In genomic region chr2:134988994-134989605, GRCh38 we compare ENCODE assay signal across 8 cellular contexts. TPM values are rescaled to one million over a fixed set of nuclear protein-coding genes. Genes with fewer than 3 reads are reported as not detected.
A peak's percentile ranks its signal among the peaks of the same experiment; 100 is the strongest.
DNase-seq lines count a peak whose midpoint lies in the region; ATAC-seq and TF ChIP-seq lines count a peak whose summit lies in the region.

No MANE protein-coding gene starts in this region.

- no peak overlapping the region for H3K27ac ChIP-seq in ovary

- peak; percentile 28 for ATAC-seq in left ventricle myocardium superior
- no peak for ATAC-seq in HG03039 (IDR thresholded peaks at IDR 0.05; ENCODE audit: unreplicated experiment)

- TF ChIP-seq POLR2A in ovary (IDR thresholded peaks at IDR 0.05), result no peak

- no peaks in the 10 kb centered on the region for H3K36me3 ChIP-seq in ovary

- no peaks in the 10 kb centered on the region for H3K4me1 ChIP-seq in ovary (ENCODE audit: insufficient read depth)

- no peak for TF ChIP-seq EP300 in ovary (IDR thresholded peaks at IDR 0.05)

- WGBS in ovary, 3 donors, result 12 to 16% (median 13%) methylated on average over 3 of the region's 3 CpGs

- DNase-seq in DMS 273 treated with DMSO at 0.1 percent for 48 hours (lab: John Stamatoyannopoulos, UW), result peak; percentile 44
- peak; percentile 88 to 92 for DNase-seq in Kasumi-1 (lab: John Stamatoyannopoulos, UW)
- DNase-seq in SW480 (ENCODE audit: low spot score), result peak; percentile 71
- DNase-seq in left ventricle myocardium superior, result no peak
- no peak for DNase-seq in hypothalamus (lab: John Stamatoyannopoulos, UW)
- no peak for DNase-seq in ovary
- DNase-seq in head of caudate nucleus, result no peak

- no peaks in the 10 kb centered on the region for H3K9me3 ChIP-seq in ovary

- peak in 1 of 3 donors; percentile 11 for TF ChIP-seq CTCF in ovary (IDR thresholded peaks at IDR 0.05)

- intact Hi-C loops in left ventricle myocardium superior (cut with micrococcal nuclease), result no loop called here
- intact Hi-C loops in ovary (cut with DNase I), result no loop called here
- intact Hi-C loops in head of caudate nucleus (cut with DNase I), result loop anchor here (10.0 kb wide), 1 partner anchor 606 kb away; no protein-coding TSS in a partner anchor

- H3K4me3 ChIP-seq in ovary, result no peak overlapping the region

- H3K27me3 ChIP-seq in ovary, result no peaks in the 10 kb centered on the region

RNA-seq across cellular contexts. Expression of gene MAP3K19, which starts 58.1 kb away (rescaled TPM):
- not detected for total RNA-seq in left ventricle myocardium superior
- total RNA-seq in ovary, result 10 to 100 TPM in 1 of 7 donors, 1 to 10 TPM in 2, under 1 TPM in 2, not detected in 2; 0.36 to 23.2 (median 1.3) TPM
- polyA plus RNA-seq in ovary, result under 1 TPM in 1 of 2 donors, not detected in 1; 0.02 TPM

Comparison
In these comparisons a context has a peak if more than half of its experiments do, and no peak if none do; other contexts are left out.
1. DNase-seq: peak in DMS 273 treated with DMSO at 0.1 percent for 48 hours (single experiment), Kasumi-1 (2 of 2) and SW480 (single experiment); none in left ventricle myocardium superior (single experiment), hypothalamus (0 of 51), ovary (0 of 5) and head of caudate nucleus (0 of 42).